In genomic region chr17:68613739-68614298, GRCh38 we compare ENCODE assay signal across 8 cellular contexts. TPM values are rescaled to one million over a fixed set of nuclear protein-coding genes. Genes with fewer than 3 reads are reported as not detected.
A peak's percentile ranks its signal among the peaks of the same experiment; 100 is the strongest.
DNase-seq lines count a peak whose midpoint lies in the region; ATAC-seq and TF ChIP-seq lines count a peak whose summit lies in the region.

No MANE protein-coding gene starts in this region.

- TF ChIP-seq CTCF in neural crest cell (conservative IDR thresholded peaks at IDR 0.05) (peak; percentile 54), gastrocnemius medialis (IDR thresholded peaks at IDR 0.05 in 4 of 5, conservative IDR thresholded peaks at IDR 0.05 in 1 of 5) (peak in 2 of 5 experiments; percentile 44 to 51)

- H3K27ac ChIP-seq in gastrocnemius medialis, result no peak overlapping the region

- peak; percentile 57 for DNase-seq in activated CD8-positive, alpha-beta memory T cell treated with anti-CD3 and anti-CD28 coated beads, Interleukin-2, amount 10 ng/mL, durations not matched to agents 7 days and 5 days
- DNase-seq in activated CD8-positive, alpha-beta memory T cell treated with anti-CD3 and anti-CD28 coated beads for 24 hours, result no peak
- DNase-seq in LHCN-M2 (ENCODE audit: low read depth) (peak; percentile 38), RPMI8226 (peak; percentile 93), neural crest cell (ENCODE audit: low read depth, low spot score) (peak; percentile 51), gastrocnemius medialis (no peak)

- peaks cover 0 to 19% (median 0%) of the 10 kb centered on the region in 3 donors for H3K9me3 ChIP-seq in gastrocnemius medialis

- no peaks in the 10 kb centered on the region for H3K4me1 Mint-ChIP-seq in activated CD8-positive, alpha-beta memory T cell treated with anti-CD3 and anti-CD28 coated beads, Interleukin-2, amount 10 ng/mL, durations not matched to agents 7 days and 5 days
- H3K4me1 Mint-ChIP-seq in neural crest cell, result peaks cover 10% of the 10 kb centered on the region

- TF ChIP-seq POLR2A in gastrocnemius medialis (IDR thresholded peaks at IDR 0.05), result no peak

- peaks cover 4% of the 10 kb centered on the region for H3K9me3 Mint-ChIP-seq in activated CD8-positive, alpha-beta memory T cell treated with anti-CD3 and anti-CD28 coated beads, Interleukin-2, amount 10 ng/mL, durations not matched to agents 7 days and 5 days (ENCODE audit: low read depth)
- peaks cover 12% of the 10 kb centered on the region for H3K9me3 Mint-ChIP-seq in neural crest cell

- H3K4me1 ChIP-seq in gastrocnemius medialis, result no peaks in the 10 kb centered on the region

- ATAC-seq in activated CD8-positive, alpha-beta memory T cell treated with anti-CD3 and anti-CD28 coated beads, Interleukin-2, amount 10 ng/mL, durations not matched to agents 7 days and 5 days, result peak; percentile 75
- peak; percentile 68 for ATAC-seq in esophagus mucosa
- no peak for ATAC-seq in gastrocnemius medialis
- ATAC-seq in GM21619 (IDR thresholded peaks at IDR 0.05; ENCODE audit: unreplicated experiment), result no peak

- H3K27me3 Mint-ChIP-seq in activated CD8-positive, alpha-beta memory T cell treated with anti-CD3 and anti-CD28 coated beads, Interleukin-2, amount 10 ng/mL, durations not matched to agents 7 days and 5 days, result peaks cover 39% of the 10 kb centered on the region
- no peaks in the 10 kb centered on the region for H3K27me3 Mint-ChIP-seq in neural crest cell (ENCODE audit: low read depth)

- intact Hi-C loops in gastrocnemius medialis (cut with DNase I; ENCODE audit: low total_unique reads), result loop anchor here (5.0 kb wide), 1 partner anchor 72 kb away; no protein-coding TSS in a partner anchor

- H3K36me3 Mint-ChIP-seq in activated CD8-positive, alpha-beta memory T cell treated with anti-CD3 and anti-CD28 coated beads, Interleukin-2, amount 10 ng/mL, durations not matched to agents 7 days and 5 days, result no peaks in the 10 kb centered on the region
- no peaks in the 10 kb centered on the region for H3K36me3 Mint-ChIP-seq in neural crest cell (ENCODE audit: low read depth)

- no peaks in the 10 kb centered on the region for H3K27me3 ChIP-seq in gastrocnemius medialis

- no peak overlapping the region for H3K4me3 ChIP-seq in gastrocnemius medialis

- in situ Hi-C loops in gastrocnemius medialis (cut with MboI; ENCODE audit: low sequenced_read_pairs in 4 of 4), result loop anchor here in 1 of 4 donors (10.0 kb wide), 1 partner anchor 79 kb away; no protein-coding TSS in a partner anchor

- H3K4me3 Mint-ChIP-seq in activated CD8-positive, alpha-beta memory T cell treated with anti-CD3 and anti-CD28 coated beads, Interleukin-2, amount 10 ng/mL, durations not matched to agents 7 days and 5 days, result no peak overlapping the region
- no peak overlapping the region for H3K4me3 Mint-ChIP-seq in neural crest cell

- H3K36me3 ChIP-seq in gastrocnemius medialis, result no peaks in the 10 kb centered on the region

- no peak overlapping the region for H3K27ac Mint-ChIP-seq in activated CD8-positive, alpha-beta memory T cell treated with anti-CD3 and anti-CD28 coated beads, Interleukin-2, amount 10 ng/mL, durations not matched to agents 7 days and 5 days
- H3K27ac Mint-ChIP-seq in neural crest cell (ENCODE audit: unreplicated experiment), result no peak overlapping the region

- CTCF ChIA-PET in activated CD8-positive, alpha-beta memory T cell treated with anti-CD3 and anti-CD28 coated beads, Interleukin-2, amount 10 ng/mL, durations not matched to agents 7 days and 5 days (lab: Charles Lee), result interaction anchor here (0.6 to 1.4 kb wide), 15 partner anchors 8 to 340 kb away, joined by 3 to 6 read pairs (median 3); no protein-coding TSS in a partner anchor

RNA-seq across cellular contexts. Expression of gene FAM20A, which starts 12.7 kb away (rescaled TPM):
- not detected for total RNA-seq in activated CD8-positive, alpha-beta memory T cell treated with anti-CD3 and anti-CD28 coated beads, Interleukin-2, amount 10 ng/mL, durations not matched to agents 7 days and 5 days
- total RNA-seq in LHCN-M2 (2014; rRNA removed) (not detected in 2 replicates), esophagus mucosa (13.6 TPM), neural crest cell (0.51 and 0.86 TPM in 2 replicates), gastrocnemius medialis (1 to 10 TPM in 3 of 4 donors, under 1 TPM in 1; 0.80 to 3.1 (median 1.4) TPM)
- 0.05 TPM for polyA plus RNA-seq in LHCN-M2 (2012)

Comparison
In these comparisons a context has a peak if more than half of its experiments do, and no peak if none do; other contexts are left out.
1. DNase-seq: peak in activated CD8-positive, alpha-beta memory T cell treated with anti-CD3 and anti-CD28 coated beads, Interleukin-2, amount 10 ng/mL, durations not matched to agents 7 days and 5 days (single experiment), LHCN-M2 (single experiment), RPMI8226 (single experiment) and neural crest cell (single experiment); none in activated CD8-positive, alpha-beta memory T cell treated with anti-CD3 and anti-CD28 coated beads for 24 hours (single experiment) and gastrocnemius medialis (0 of 2).
2. ATAC-seq: peak in activated CD8-positive, alpha-beta memory T cell treated with anti-CD3 and anti-CD28 coated beads, Interleukin-2, amount 10 ng/mL, durations not matched to agents 7 days and 5 days (single experiment) and esophagus mucosa (single experiment); none in gastrocnemius medialis (0 of 2) and GM21619 (single experiment).